ENCODE assay signal across 27 cellular contexts in the genomic region with DNA sequence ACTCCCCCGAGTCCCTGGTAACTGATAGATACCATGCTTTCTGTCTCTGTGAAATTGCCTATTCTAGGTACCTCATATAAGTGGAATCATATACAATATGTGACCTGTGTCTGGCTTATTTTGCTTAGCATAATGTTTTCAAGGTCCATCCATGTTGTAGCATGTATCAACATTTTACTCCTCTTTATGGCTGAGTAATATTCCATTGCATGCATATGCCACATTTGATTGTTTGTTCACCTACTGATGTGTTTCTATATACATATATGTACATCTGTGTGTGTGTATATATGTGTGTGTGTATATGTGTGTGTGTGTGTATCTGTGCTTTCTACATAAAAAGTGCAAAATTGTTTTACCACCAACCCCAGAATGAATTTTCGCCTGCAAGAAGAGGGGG.
"Had no signal": no experiment of that assay in that cellular context is flagged by ENCODE, and none has a peak within 500 bp of the region (broad histone marks: within the 10 kb centered on the region; RNA-seq: fewer than 3 reads in every experiment).

No MANE protein-coding gene starts in this region.

- H3K4me3 ChIP-seq: ascending aorta, coronary artery, dorsolateral prefrontal cortex, esophagus muscularis mucosa, gastroesophageal sphincter had no signal

- H3K4me1 ChIP-seq: ascending aorta, esophagus muscularis mucosa, gastroesophageal sphincter had no signal

- FAIRE-seq: bronchial epithelial cell had no signal

- H3K9me3 ChIP-seq: ascending aorta, esophagus muscularis mucosa, gastroesophageal sphincter had no signal

- ATAC-seq: activated CD4-positive, alpha-beta T cell treated with anti-CD3 and anti-CD28 coated beads for 36 hours; activated naive CD4-positive, alpha-beta T cell treated with anti-CD3 and anti-CD28 coated beads, Interleukin-2, amount 50 U/mL, for 72 hours; activated T-cell treated with anti-CD3 and anti-CD28 coated beads, Interleukin-2, amount 50 U/mL, for 72 hours; gastroesophageal sphincter; T-helper 17 cell had no signal

- H3K27ac ChIP-seq: ascending aorta, coronary artery, dorsolateral prefrontal cortex, esophagus muscularis mucosa, gastroesophageal sphincter had no signal

- DNase-seq: activated CD4-positive, alpha-beta memory T cell treated with anti-CD3 and anti-CD28 coated beads, Interleukin-2, amount 10 ng/mL, durations not matched to agents 7 days and 5 days; activated CD4-positive, alpha-beta T cell treated with anti-CD3 and anti-CD28 coated beads for 36 hours; activated CD4-positive, alpha-beta T cell treated with anti-CD3 and anti-CD28 coated beads, Interleukin-2, amount 10 ng/mL, durations not matched to agents 7 days and 5 days; activated CD4-positive, alpha-beta T cell treated with anti-CD3 and anti-CD28 coated beads, Interleukin-2, amount 50 U/mL, for 4 hours; activated CD4-positive, CD25-positive, alpha-beta regulatory T cell; activated CD4-positive, CD25-positive, alpha-beta regulatory T cell treated with anti-CD3 and anti-CD28 coated beads, Interleukin-2, amount 50 U/mL, for 72 hours; activated CD8-positive, alpha-beta memory T cell treated with anti-CD3 and anti-CD28 coated beads, Interleukin-2, amount 50 U/mL, for 48 hours; activated gamma-delta T cell; activated naive CD4-positive, alpha-beta T cell; activated naive CD4-positive, alpha-beta T cell treated with anti-CD3 and anti-CD28 coated beads, Interleukin-2, amount 10 ng/mL, durations not matched to agents 7 days and 5 days; activated naive CD8-positive, alpha-beta T cell treated with anti-CD3 and anti-CD28 coated beads, Interleukin-2, amount 10 ng/mL, durations not matched to agents 7 days and 5 days; activated T-cell treated with anti-CD3 and anti-CD28 coated beads for 4 hours; activated T-cell treated with anti-CD3 and anti-CD28 coated beads, Interleukin-2, amount 50 U/mL, for 24 hours; activated T-cell treated with anti-CD3 and anti-CD28 coated beads, Interleukin-2, amount 50 U/mL, for 72 hours; dorsolateral prefrontal cortex; effector memory CD4-positive, alpha-beta T cell; endodermal cell; erythroblast; foreskin melanocyte; T-helper 1 cell; T-helper 17 cell had no signal

- H3K27me3 ChIP-seq: ascending aorta, dorsolateral prefrontal cortex, esophagus muscularis mucosa, gastroesophageal sphincter had no signal
